ENCODE assay signal across 1 cellular context in the genomic region with DNA sequence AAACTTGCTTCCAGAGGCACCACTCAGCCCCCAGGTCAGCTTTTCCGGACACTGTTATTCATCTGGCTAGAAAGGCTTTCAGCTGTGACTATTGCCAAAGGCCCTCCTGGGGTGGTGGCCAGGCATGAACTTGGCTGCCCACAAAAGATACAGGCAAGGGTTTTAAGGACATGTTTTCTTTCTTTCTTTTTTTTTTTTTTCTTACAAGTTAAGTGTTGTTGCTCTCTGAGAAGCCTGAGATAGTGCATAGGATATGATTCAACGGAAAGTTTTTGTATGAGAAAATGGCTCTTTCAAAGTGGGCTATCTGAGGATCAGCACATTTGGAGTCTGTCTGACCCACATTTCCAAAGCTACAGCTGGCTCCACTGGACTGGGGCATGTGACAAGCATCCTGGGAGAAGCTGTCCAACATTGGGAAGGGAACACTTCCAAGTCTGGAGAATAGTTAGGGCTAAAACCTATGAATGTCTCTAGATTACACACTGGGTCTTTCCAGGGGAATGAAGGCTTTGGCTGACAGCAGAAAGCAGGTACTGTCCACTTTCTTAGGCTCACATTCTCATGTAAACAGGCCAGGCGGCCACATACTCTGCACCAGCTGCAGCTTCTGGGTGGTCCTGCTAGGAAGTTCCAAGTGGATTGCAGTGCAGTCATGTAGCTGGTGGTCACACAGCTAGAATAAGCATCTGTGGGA.
TF ChIP-seq lines count a peak whose summit lies in the region.

No MANE protein-coding gene starts in this region.

TF ChIP-seq in H1, 55 proteins besides CTCF, POLR2A, EP300 and RAD21:
- TF ChIP-seq SIN3A (conservative IDR thresholded peaks at IDR 0.05 in 1 of 2, IDR thresholded peaks at IDR 0.05 in 1 of 2; ENCODE audit: low read depth in 1 of 2, low read length in 2 of 2), result 0 out of 4 replicates have a peak, but pooled peaks have one; percentile 22 to 52
- TF ChIP-seq TEAD4 (IDR thresholded peaks at IDR 0.05; ENCODE audit: low read depth, low read length), result 0 out of 2 replicates have a peak, but pooled peaks have one; percentile 17
- TF ChIP-seq BCL11A (IDR thresholded peaks at IDR 0.05; ENCODE audit: low read depth in 2 of 2, low read length in 2 of 2), result no peak
- no peak for TF ChIP-seq RXRA (IDR thresholded peaks at IDR 0.05; ENCODE audit: insufficient read depth, low read depth, low read length)
- peak; percentile 84; the same call in 1 of the 2 replicates for TF ChIP-seq TCF12 (IDR thresholded peaks at IDR 0.05; ENCODE audit: low read depth, low read length)
